In genomic region chr2:42112418-42112817, GRCh38 we compare ENCODE assay signal across 26 cellular contexts.
"Had no signal": no experiment of that assay in that cellular context is flagged by ENCODE, and none has a peak within 500 bp of the region (broad histone marks: within the 10 kb centered on the region; RNA-seq: fewer than 3 reads in every experiment).

No MANE protein-coding gene starts in this region.

- DNase-seq: activated CD4-positive, alpha-beta T cell treated with anti-CD3 and anti-CD28 coated beads for 48 hours; activated CD4-positive, alpha-beta T cell treated with anti-CD3 and anti-CD28 coated beads, Interleukin-2, amount 50 U/mL, for 48 hours; activated gamma-delta T cell; activated naive CD4-positive, alpha-beta T cell treated with anti-CD3 and anti-CD28 coated beads, Interleukin-2, amount 50 U/mL, for 16 hours; activated naive CD8-positive, alpha-beta T cell treated with anti-CD3 and anti-CD28 coated beads, Interleukin-2, amount 50 U/mL, for 24 hours; amygdala; caudate nucleus; esophagus squamous epithelium; foreskin melanocyte; heart right ventricle; mucosa of descending colon; ovary; retina; stimulated activated CD4-positive, alpha-beta T cell treated with anti-CD3 and anti-CD28 coated beads, Interleukin-4, amount 100 ng/mL, for 24 hours; stomach; T-helper 1 cell had no signal

- H3K27ac ChIP-seq: esophagus squamous epithelium, heart right ventricle, ovary, prostate gland, skin epidermis, stomach, suprapubic skin, tibial nerve, VCaP had no signal

- H3K27ac Mint-ChIP-seq: activated naive CD8-positive, alpha-beta T cell treated with anti-CD3 and anti-CD28 coated beads, Interleukin-2, amount 50 U/mL, for 24 hours; activated T-helper 1 cell treated with anti-CD3 and anti-CD28 coated beads, Interleukin-12 subunit alpha, Interleukin-12 subunit beta, Interleukin-2, Interleukin-4 antibody, amounts not matched to agents 30 ng/mL and 10 ng/mL and 1 ng/mL, durations not matched to agents 14 hours and 24 hours and 36 hours; dendritic cell treated with granulocyte-macrophage colony-stimulating factor and Interleukin-4, amounts not matched to agents 40 ng/mL and 50 ng/mL, for 4 days; stimulated activated effector memory CD8-positive, alpha-beta T cell treated with anti-CD3 and anti-CD28 coated beads, Interleukin-12 subunit alpha, Interleukin-12 subunit beta, amount 100 ng/mL, for 72 hours had no signal

- H3K4me3 ChIP-seq: esophagus squamous epithelium, heart right ventricle, mucosa of descending colon, ovary, prostate gland, skin epidermis, stomach, suprapubic skin, tibial nerve had no signal

- ATAC-seq: activated CD4-positive, CD25-positive, alpha-beta regulatory T cell treated with anti-CD3 and anti-CD28 coated beads, Interleukin-2, amount 50 U/mL, for 24 hours; activated naive CD8-positive, alpha-beta T cell treated with anti-CD3 and anti-CD28 coated beads, Interleukin-2, amount 50 U/mL, for 24 hours; heart right ventricle; mucosa of descending colon; sciatic nerve; stimulated activated effector memory CD8-positive, alpha-beta T cell treated with anti-CD3 and anti-CD28 coated beads, Interleukin-12 subunit alpha, Interleukin-12 subunit beta, amount 100 ng/mL, for 72 hours had no signal

- H3K4me1 ChIP-seq: prostate gland had no signal

- H3K27me3 ChIP-seq: esophagus squamous epithelium, heart right ventricle, ovary, stomach, suprapubic skin, tibial nerve had no signal

- H3K4me3 Mint-ChIP-seq: activated naive CD8-positive, alpha-beta T cell treated with anti-CD3 and anti-CD28 coated beads, Interleukin-2, amount 50 U/mL, for 24 hours; activated T-helper 1 cell treated with anti-CD3 and anti-CD28 coated beads, Interleukin-12 subunit alpha, Interleukin-12 subunit beta, Interleukin-2, Interleukin-4 antibody, amounts not matched to agents 30 ng/mL and 10 ng/mL and 1 ng/mL, durations not matched to agents 14 hours and 24 hours and 36 hours; dendritic cell treated with granulocyte-macrophage colony-stimulating factor and Interleukin-4, amounts not matched to agents 40 ng/mL and 50 ng/mL, for 4 days; stimulated activated effector memory CD8-positive, alpha-beta T cell treated with anti-CD3 and anti-CD28 coated beads, Interleukin-12 subunit alpha, Interleukin-12 subunit beta, amount 100 ng/mL, for 72 hours had no signal

- H3K9me3 Mint-ChIP-seq: activated naive CD8-positive, alpha-beta T cell treated with anti-CD3 and anti-CD28 coated beads, Interleukin-2, amount 50 U/mL, for 24 hours; activated T-helper 1 cell treated with anti-CD3 and anti-CD28 coated beads, Interleukin-12 subunit alpha, Interleukin-12 subunit beta, Interleukin-2, Interleukin-4 antibody, amounts not matched to agents 30 ng/mL and 10 ng/mL and 1 ng/mL, durations not matched to agents 14 hours and 24 hours and 36 hours; dendritic cell treated with granulocyte-macrophage colony-stimulating factor and Interleukin-4, amounts not matched to agents 40 ng/mL and 50 ng/mL, for 4 days; stimulated activated effector memory CD8-positive, alpha-beta T cell treated with anti-CD3 and anti-CD28 coated beads, Interleukin-12 subunit alpha, Interleukin-12 subunit beta, amount 100 ng/mL, for 72 hours had no signal

- H3K36me3 ChIP-seq: esophagus squamous epithelium, heart right ventricle, ovary, prostate gland, stomach, suprapubic skin, tibial nerve had no signal

- H3K27me3 Mint-ChIP-seq: activated naive CD8-positive, alpha-beta T cell treated with anti-CD3 and anti-CD28 coated beads, Interleukin-2, amount 50 U/mL, for 24 hours had no signal

- H3K9me3 ChIP-seq: esophagus squamous epithelium, heart right ventricle, mucosa of descending colon, ovary, prostate gland, stomach, suprapubic skin, tibial nerve had no signal

- H3K36me3 Mint-ChIP-seq: stimulated activated effector memory CD8-positive, alpha-beta T cell treated with anti-CD3 and anti-CD28 coated beads, Interleukin-12 subunit alpha, Interleukin-12 subunit beta, amount 100 ng/mL, for 72 hours had no signal
